ENCODE assay signal across 19 cellular contexts in genomic region chr3:84125201-84125721, GRCh38.
DNase-seq lines count a peak whose midpoint lies in the region; ATAC-seq, FAIRE-seq and TF ChIP-seq lines count a peak whose summit lies in the region.
"Had no signal": no experiment of that assay in that cellular context is flagged by ENCODE, and none has a peak within 500 bp of the region (broad histone marks: within the 10 kb centered on the region; RNA-seq: fewer than 3 reads in every experiment).

No MANE protein-coding gene starts in this region.

- H3K9ac ChIP-seq in kidney (ENCODE audit: low read length in 2 of 2): no peak overlapping the region
- H3K9ac ChIP-seq: GM23248 had no signal

- H3K27ac ChIP-seq in kidney (ENCODE audit: low read depth in 2 of 2, low read length in 2 of 2) (no peak overlapping the region), aorta (ENCODE audit: low read depth in 1 of 2, low read length in 2 of 2) (no peak overlapping the region)
- H3K27ac ChIP-seq: A549, C4-2B, GM23248 had no signal

- H3K9me3 ChIP-seq in kidney (ENCODE audit: control insufficient read depth in 1 of 2, low read length in 2 of 2): no peaks in the 10 kb centered on the region
- peaks cover 2% of the 10 kb centered on the region for H3K9me3 ChIP-seq in aorta (ENCODE audit: control insufficient read depth, low read length)
- H3K9me3 ChIP-seq: A549, BE2C had no signal

- DNase-seq in kidney: peak; percentile 53
- DNase-seq in sciatic nerve (ENCODE audit: low spot score): no peak
- DNase-seq in aorta: peak in 1 of 2 donors; percentile 31
- no peak for DNase-seq in OCI-M2 (lab: John Stamatoyannopoulos, UW; ENCODE audit: unreplicated experiment)
- no peak for DNase-seq in NCI-H187 treated with DMSO at 0.1 percent for 48 hours (lab: John Stamatoyannopoulos, UW)
- DNase-seq: BE2C; CD4-positive, alpha-beta memory T cell; DMS153; DMS79 treated with DMSO at 0.1 percent for 48 hours; EL; GM23248 had no signal

- no peak for TF ChIP-seq CTCF in kidney (IDR thresholded peaks at IDR 0.05; ENCODE audit: borderline replicate concordance, extremely low read depth, insufficient read depth)

- intact Hi-C loops in kidney (cut with DNase I) (no loop called here), sciatic nerve (cut with DNase I) (no loop called here), aorta (cut with DNase I) (no loop called here)

- H3K4me3 ChIP-seq in kidney (ENCODE audit: low read length in 2 of 2): no peak overlapping the region
- H3K4me3 ChIP-seq in aorta (ENCODE audit: low read length in 2 of 2): no peak overlapping the region
- H3K4me3 ChIP-seq: A549, GM23248 had no signal

- H3K27me3 ChIP-seq in aorta (ENCODE audit: control insufficient read depth in 1 of 2, insufficient read depth in 2 of 2, low read length in 1 of 2): no peaks in the 10 kb centered on the region
- H3K27me3 ChIP-seq: BE2C had no signal

- H3K36me3 ChIP-seq in kidney (ENCODE audit: control insufficient read depth in 1 of 2, insufficient read depth in 2 of 2, low read length in 2 of 2) (no peaks in the 10 kb centered on the region), aorta (ENCODE audit: control insufficient read depth in 1 of 2, insufficient read depth in 2 of 2, low read length in 1 of 2) (no peaks in the 10 kb centered on the region)
- H3K36me3 ChIP-seq: BE2C had no signal

- H3K4me1 ChIP-seq in kidney (ENCODE audit: control insufficient read depth in 1 of 2, insufficient read depth in 1 of 2, low read depth in 1 of 2, low read length in 2 of 2): no peaks in the 10 kb centered on the region
- H3K4me1 ChIP-seq in aorta (ENCODE audit: control insufficient read depth in 1 of 2, insufficient read depth in 2 of 2, low read length in 2 of 2): no peaks in the 10 kb centered on the region
- H3K4me1 ChIP-seq: A549, BE2C had no signal

- 92 to 93% methylated on average over 12 of the region's 12 CpGs for WGBS in aorta, 2 donors

- peak; percentile 11 for ATAC-seq in esophagus mucosa
- ATAC-seq in sciatic nerve: peak; percentile 32
- peak; percentile 50 for ATAC-seq in aorta (ENCODE audit: low FRiP score)
- ATAC-seq: A549, HCT116 had no signal

- no peak for FAIRE-seq in kidney (lab: Jason Lieb, UNC)
- FAIRE-seq: A549, D721Med, G401.6, GM12891, H54 had no signal
